ENCODE assay signal across 14 cellular contexts in genomic region chr10:47986413-47987230, GRCh38. TPM values are rescaled to one million over a fixed set of nuclear protein-coding genes. Genes with fewer than 3 reads are reported as not detected.
DNase-seq lines count a peak whose midpoint lies in the region; ATAC-seq, FAIRE-seq and TF ChIP-seq lines count a peak whose summit lies in the region.
"Not testable (repeated sequence)": the region's sequence is repeated elsewhere in the genome, so short reads cannot be mapped to it uniquely, and the experiment has no call there.
"Had no signal": no experiment of that assay in that cellular context is flagged by ENCODE, and none has a peak within 500 bp of the region (broad histone marks: within the 10 kb centered on the region; RNA-seq: fewer than 3 reads in every experiment).

No MANE protein-coding gene starts in this region.

- H3K4me1 Mint-ChIP-seq in effector memory CD8-positive, alpha-beta T cell (ENCODE audit: low read depth in 2 of 2); nephron; stimulated activated naive B cell treated with anti-CD40 and anti-IgM and Interleukin-4, amounts not matched to agents 10 μg/mL and 1 μg/mL and 100 μg/mL, for 72 hours: not testable (repeated sequence)

- not testable (repeated sequence) for H3K36me3 ChIP-seq in BJ (ENCODE audit: control insufficient read depth, insufficient read depth, low read length); HCT116 (ENCODE audit: control insufficient read depth in 1 of 2, insufficient read depth in 2 of 2, low read length in 2 of 2); Panc1 (ENCODE audit: control insufficient read depth, insufficient read depth, low read length); kidney (ENCODE audit: control insufficient read depth in 1 of 2, insufficient read depth in 2 of 2, low read length in 2 of 2)

- H3K9me2 ChIP-seq in HCT116 (ENCODE audit: insufficient read depth), result not testable (repeated sequence)

- not testable (repeated sequence) for BruUV-seq in HCT116 (replicated peaks; lab: Mats Ljungman, UMichigan); Panc1 (replicated peaks; lab: Mats Ljungman, UMichigan)

- not testable (repeated sequence) for H3K27me3 ChIP-seq in BJ (ENCODE audit: control insufficient read depth, insufficient read depth, low read length); HCT116 (ENCODE audit: insufficient read depth, low read length); Panc1 (ENCODE audit: control insufficient read depth, insufficient read depth, low read length)

- H3K4me3 ChIP-seq in BJ (ENCODE audit: low read depth, low read length); HCT116 (replicated peaks in 1 of 2; ENCODE audit: low read depth in 1 of 2, low read length in 2 of 2); kidney (ENCODE audit: low read length in 2 of 2): not testable (repeated sequence)
- H3K4me3 ChIP-seq in Panc1 (ENCODE audit: low read depth in 2 of 2, low read length in 2 of 2), result peak overlapping the region; percentile 8 to 30; a peak in 2 of 4 replicates

- not testable (repeated sequence) for H3K27ac Mint-ChIP-seq in activated naive CD4-positive, alpha-beta T cell treated with anti-CD3 and anti-CD28 coated beads, Interleukin-2, amount 50 U/mL, for 72 hours; effector memory CD8-positive, alpha-beta T cell; nephron; stimulated activated naive B cell treated with anti-CD40 and anti-IgM and Interleukin-4, amounts not matched to agents 10 μg/mL and 1 μg/mL and 100 μg/mL, for 72 hours

- intact Hi-C loops in HCT116 (cut with micrococcal nuclease); Panc1 (cut with micrococcal nuclease; ENCODE audit: unreplicated experiment); kidney (cut with DNase I): not testable (repeated sequence)

- not testable (repeated sequence) for H3K9me3 Mint-ChIP-seq in activated naive CD4-positive, alpha-beta T cell treated with anti-CD3 and anti-CD28 coated beads, Interleukin-2, amount 50 U/mL, for 72 hours; effector memory CD8-positive, alpha-beta T cell; nephron; stimulated activated naive B cell treated with anti-CD40 and anti-IgM and Interleukin-4, amounts not matched to agents 10 μg/mL and 1 μg/mL and 100 μg/mL, for 72 hours

- ATAC-seq in HCT116 (peak; percentile 62), Panc1 (peak; percentile 67)
- ATAC-seq in activated naive CD4-positive, alpha-beta T cell treated with anti-CD3 and anti-CD28 coated beads, Interleukin-2, amount 50 U/mL, for 72 hours, result peak; percentile 81 to 85
- ATAC-seq in effector memory CD8-positive, alpha-beta T cell (replicated peaks), result peak; percentile 54
- peak; percentile 80 to 83 for ATAC-seq in stimulated activated naive B cell treated with anti-CD40 and anti-IgM and Interleukin-4, amounts not matched to agents 10 μg/mL and 1 μg/mL and 100 μg/mL, for 72 hours (replicated peaks)

- not testable (repeated sequence) for H3K9me3 ChIP-seq in HCT116 (ENCODE audit: control insufficient read depth in 1 of 2, insufficient read depth in 1 of 2, low read depth in 1 of 2, low read length in 2 of 2); Panc1 (ENCODE audit: control insufficient read depth, insufficient read depth, low read depth, low read length); kidney (ENCODE audit: control insufficient read depth in 1 of 2, low read length in 2 of 2)

- not testable (repeated sequence) for H4K20me1 ChIP-seq in HCT116 (ENCODE audit: insufficient read depth)

- in situ Hi-C loops in Panc1 (cut with HindIII; ENCODE audit: low pct_unique_long_range_greater_than_20kb, low sequenced_read_pairs), result not testable (repeated sequence)

- H3K4me1 ChIP-seq in HCT116 (ENCODE audit: control insufficient read depth in 1 of 2, insufficient read depth in 2 of 2, low read length in 2 of 2); Panc1 (ENCODE audit: control insufficient read depth, insufficient read depth, low read length); kidney (ENCODE audit: control insufficient read depth in 1 of 2, insufficient read depth in 1 of 2, low read depth in 1 of 2, low read length in 2 of 2): not testable (repeated sequence)

- peak overlapping the region; percentile 41; the same call in 1 of the 2 replicates for H3K4me2 ChIP-seq in HCT116 (ENCODE audit: low read length)

- not testable (repeated sequence) for TF ChIP-seq RAD21 in HCT116 (IDR thresholded peaks at IDR 0.05; ENCODE audit: low read depth)

- not testable (repeated sequence) for TF ChIP-seq POLR2A in HCT116 (IDR thresholded peaks at IDR 0.05; ENCODE audit: borderline replicate concordance, extremely low read depth, insufficient read depth, insufficient read length)

- H3K4me3 Mint-ChIP-seq in effector memory CD8-positive, alpha-beta T cell; stimulated activated naive B cell treated with anti-CD40 and anti-IgM and Interleukin-4, amounts not matched to agents 10 μg/mL and 1 μg/mL and 100 μg/mL, for 72 hours: not testable (repeated sequence)
- peak overlapping the region in 2 of 3 experiments; percentile 34 to 65 for H3K4me3 Mint-ChIP-seq in nephron

- H3K79me2 ChIP-seq in HCT116 (ENCODE audit: insufficient read depth, low read length), result not testable (repeated sequence)

- not testable (repeated sequence) for H3K9ac ChIP-seq in HCT116 (ENCODE audit: low read length); kidney (ENCODE audit: low read length in 2 of 2)

- TF ChIP-seq CTCF in BJ (IDR thresholded peaks at IDR 0.05; ENCODE audit: insufficient read depth, low read depth, low read length) (0 out of 2 replicates have a peak, but pooled peaks have one; percentile 10), HCT116 (IDR thresholded peaks at IDR 0.05 in 2 of 3, conservative IDR thresholded peaks at IDR 0.05 in 1 of 3; ENCODE audit: borderline replicate concordance in 1 of 3, insufficient read depth in 1 of 3, low read depth in 2 of 3, low read length in 2 of 3) (peak in 2 of 3 experiments; percentile 19 to 22; a peak in 1 of 6 replicates), Panc1 (IDR thresholded peaks at IDR 0.05) (peak; percentile 35), nephron (IDR thresholded peaks at IDR 0.05; ENCODE audit: unreplicated experiment in 3 of 3) (peak in 1 of 3 experiments; percentile 8)
- not testable (repeated sequence) for TF ChIP-seq CTCF in kidney (IDR thresholded peaks at IDR 0.05; ENCODE audit: borderline replicate concordance, extremely low read depth, insufficient read depth)

- H2AFZ ChIP-seq in HCT116 (ENCODE audit: low read depth, low read length, poor library complexity, severe bottlenecking), result not testable (repeated sequence)

- not testable (repeated sequence) for FAIRE-seq in kidney (lab: Jason Lieb, UNC)

- POLR2A ChIA-PET in BJ (lab: Charles Lee); HCT116 (lab: Charles Lee); Panc1 (lab: Charles Lee): not testable (repeated sequence)

- not testable (repeated sequence) for H3K27ac ChIP-seq in HCT116 (ENCODE audit: low read depth, low read length); Panc1 (ENCODE audit: low read length); kidney (ENCODE audit: low read depth in 2 of 2, low read length in 2 of 2)

- CTCF ChIA-PET in BJ (lab: Yijun Ruan, JAX); HCT116 (lab: Charles Lee); Panc1 (lab: Charles Lee): not testable (repeated sequence)

- H3K36me3 Mint-ChIP-seq in activated naive CD4-positive, alpha-beta T cell treated with anti-CD3 and anti-CD28 coated beads, Interleukin-2, amount 50 U/mL, for 72 hours; effector memory CD8-positive, alpha-beta T cell (ENCODE audit: insufficient read depth); nephron (ENCODE audit: low read depth); stimulated activated naive B cell treated with anti-CD40 and anti-IgM and Interleukin-4, amounts not matched to agents 10 μg/mL and 1 μg/mL and 100 μg/mL, for 72 hours: not testable (repeated sequence)

- not testable (repeated sequence) for DNase-seq in BJ (ENCODE audit: low read depth); HCT116 (ENCODE audit: low read depth, low spot score); Panc1 (ENCODE audit: low read depth, low spot score); activated naive CD4-positive, alpha-beta T cell treated with anti-CD3 and anti-CD28 coated beads, Interleukin-2, amount 50 U/mL, for 72 hours (ENCODE audit: low spot score in 2 of 2); effector memory CD8-positive, alpha-beta T cell; stimulated activated naive B cell treated with anti-CD40 and anti-IgM and Interleukin-4, amounts not matched to agents 10 μg/mL and 1 μg/mL and 100 μg/mL, for 72 hours
- peak; percentile 37 for DNase-seq in kidney

- RAD21 ChIA-PET in HCT116 (lab: Charles Lee; ENCODE audit: low non-redundant PET in 1 of 2, low total read pairs in 2 of 2, uncharacterized antibody in 2 of 2, unreplicated experiment in 2 of 2), result not testable (repeated sequence)

- not testable (repeated sequence) for H3K27me3 Mint-ChIP-seq in effector memory CD8-positive, alpha-beta T cell; nephron (ENCODE audit: low read depth); stimulated activated naive B cell treated with anti-CD40 and anti-IgM and Interleukin-4, amounts not matched to agents 10 μg/mL and 1 μg/mL and 100 μg/mL, for 72 hours

RNA-seq across cellular contexts. Expression of gene FAM25C, which starts 13.0 kb away (rescaled TPM):
- polyA plus RNA-seq in BJ (2011; rRNA removed), result not detected in 2 replicates
- not detected in 2 replicates for polyA minus RNA-seq in BJ (2011; rRNA and poly(A)+ RNA removed)
- total RNA-seq in HCT116 (2021; ENCODE audit: unreplicated experiment), result not detected
- polyA plus RNA-seq in HCT116 (2012), result not detected in 2 replicates
- total RNA-seq in Panc1 (2021; ENCODE audit: unreplicated experiment), result not detected
- polyA plus RNA-seq in Panc1 (2012; ENCODE audit: insufficient read length), result not detected
- not detected for total RNA-seq in activated naive CD4-positive, alpha-beta T cell treated with anti-CD3 and anti-CD28 coated beads, Interleukin-2, amount 50 U/mL, for 72 hours
- total RNA-seq in kidney, result not detected
- polyA plus RNA-seq in kidney (ENCODE audit: insufficient read depth, low read depth, low replicate concordance), result not detected
- total RNA-seq: activated CD4-positive, alpha-beta T cell treated with anti-CD3 and anti-CD28 coated beads, Interleukin-2, amount 10 ng/mL, durations not matched to agents 7 days and 5 days; cerebellum; fibroblast of villous mesenchyme; mesenteric fat pad; osteoblast; spleen had no signal
- polyA plus RNA-seq: spleen had no signal
